ENCODE assay signal across 15 cellular contexts in genomic region chr14:61575126-61575525, GRCh38.
"Had no signal": no experiment of that assay in that cellular context is flagged by ENCODE, and none has a peak within 500 bp of the region (broad histone marks: within the 10 kb centered on the region; RNA-seq: fewer than 3 reads in every experiment).

No MANE protein-coding gene starts in this region.

- H3K36me3 Mint-ChIP-seq: stimulated activated naive B cell treated with anti-CD40 and anti-IgM and Interleukin-4, amounts not matched to agents 10 μg/mL and 1 μg/mL and 100 μg/mL, for 72 hours had no signal

- H3K36me3 ChIP-seq: breast epithelium, tibial nerve had no signal

- H3K27me3 Mint-ChIP-seq: dendritic cell treated with granulocyte-macrophage colony-stimulating factor and Interleukin-4, amounts not matched to agents 40 ng/mL and 50 ng/mL, for 4 days; stimulated activated naive B cell treated with anti-CD40 and anti-IgM and Interleukin-4, amounts not matched to agents 10 μg/mL and 1 μg/mL and 100 μg/mL, for 72 hours had no signal

- H3K9me3 ChIP-seq: breast epithelium, tibial nerve had no signal

- H3K27me3 ChIP-seq: breast epithelium, tibial nerve had no signal

- H3K9me3 Mint-ChIP-seq: activated naive CD8-positive, alpha-beta T cell treated with anti-CD3 and anti-CD28 coated beads, Interleukin-2, amount 10 ng/mL, durations not matched to agents 7 days and 5 days; activated T-helper 1 cell treated with anti-CD3 and anti-CD28 coated beads, Interleukin-12 subunit alpha, Interleukin-12 subunit beta, Interleukin-2, Interleukin-4 antibody, amounts not matched to agents 30 ng/mL and 10 ng/mL and 1 ng/mL, durations not matched to agents 14 hours and 24 hours and 36 hours; dendritic cell treated with granulocyte-macrophage colony-stimulating factor and Interleukin-4, amounts not matched to agents 40 ng/mL and 50 ng/mL, for 4 days; stimulated activated naive B cell treated with anti-CD40 and anti-IgM and Interleukin-4, amounts not matched to agents 10 μg/mL and 1 μg/mL and 100 μg/mL, for 72 hours had no signal

- FAIRE-seq: islet of Langerhans had no signal

- H3K27ac Mint-ChIP-seq: activated naive CD8-positive, alpha-beta T cell treated with anti-CD3 and anti-CD28 coated beads, Interleukin-2, amount 10 ng/mL, durations not matched to agents 7 days and 5 days; activated T-helper 1 cell treated with anti-CD3 and anti-CD28 coated beads, Interleukin-12 subunit alpha, Interleukin-12 subunit beta, Interleukin-2, Interleukin-4 antibody, amounts not matched to agents 30 ng/mL and 10 ng/mL and 1 ng/mL, durations not matched to agents 14 hours and 24 hours and 36 hours; stimulated activated naive B cell treated with anti-CD40 and anti-IgM and Interleukin-4, amounts not matched to agents 10 μg/mL and 1 μg/mL and 100 μg/mL, for 72 hours had no signal

- H3K4me3 ChIP-seq: breast epithelium, tibial nerve had no signal

- DNase-seq: activated CD4-positive, alpha-beta T cell treated with anti-CD3 and anti-CD28 coated beads, Interleukin-2, amount 50 U/mL, for 1 hour; activated CD4-positive, CD25-positive, alpha-beta regulatory T cell; activated CD8-positive, alpha-beta memory T cell treated with anti-CD3 and anti-CD28 coated beads for 24 hours; activated naive CD8-positive, alpha-beta T cell treated with anti-CD3 and anti-CD28 coated beads, Interleukin-2, amount 10 ng/mL, durations not matched to agents 7 days and 5 days; anterior cingulate cortex; cerebellar nuclear complex; erythroblast; naive thymus-derived CD4-positive, alpha-beta T cell; stimulated activated CD4-positive, alpha-beta T cell treated with anti-CD3 and anti-CD28 coated beads, Interleukin-2, amount 100 ng/mL, for 48 hours; stimulated activated naive B cell treated with anti-CD40 and anti-IgM and Interleukin-4, amounts not matched to agents 10 μg/mL and 1 μg/mL and 100 μg/mL, for 72 hours had no signal

- H3K4me3 Mint-ChIP-seq: activated naive CD8-positive, alpha-beta T cell treated with anti-CD3 and anti-CD28 coated beads, Interleukin-2, amount 10 ng/mL, durations not matched to agents 7 days and 5 days; activated T-helper 1 cell treated with anti-CD3 and anti-CD28 coated beads, Interleukin-12 subunit alpha, Interleukin-12 subunit beta, Interleukin-2, Interleukin-4 antibody, amounts not matched to agents 30 ng/mL and 10 ng/mL and 1 ng/mL, durations not matched to agents 14 hours and 24 hours and 36 hours; dendritic cell treated with granulocyte-macrophage colony-stimulating factor and Interleukin-4, amounts not matched to agents 40 ng/mL and 50 ng/mL, for 4 days; stimulated activated naive B cell treated with anti-CD40 and anti-IgM and Interleukin-4, amounts not matched to agents 10 μg/mL and 1 μg/mL and 100 μg/mL, for 72 hours had no signal

- H3K27ac ChIP-seq: breast epithelium, tibial nerve had no signal
